22 cellular contexts compared by ENCODE assay signal in genomic region chr4:1417522-1418390, GRCh38. TPM values are rescaled to one million over a fixed set of nuclear protein-coding genes. Genes with fewer than 3 reads are reported as not detected.
A peak's percentile ranks its signal among the peaks of the same experiment; 100 is the strongest.
DNase-seq lines count a peak whose midpoint lies in the region; ATAC-seq and TF ChIP-seq lines count a peak whose summit lies in the region.
"Had no signal": no experiment of that assay in that cellular context is flagged by ENCODE, and none has a peak within 500 bp of the region (broad histone marks: within the 10 kb centered on the region; RNA-seq: fewer than 3 reads in every experiment).

No MANE protein-coding gene starts in this region.

- no peak overlapping the region for H3K27ac Mint-ChIP-seq in endodermal cell
- no peak overlapping the region for H3K27ac Mint-ChIP-seq in immature natural killer cell
- H3K27ac Mint-ChIP-seq: activated naive CD4-positive, alpha-beta T cell treated with anti-CD3 and anti-CD28 coated beads for 36 hours had no signal

- no peaks in the 10 kb centered on the region for H3K36me3 Mint-ChIP-seq in endodermal cell (ENCODE audit: low read depth)
- no peaks in the 10 kb centered on the region for H3K36me3 Mint-ChIP-seq in immature natural killer cell

- H3K4me1 ChIP-seq in endodermal cell (ENCODE audit: control insufficient read depth, insufficient read depth, low read length) (no peaks in the 10 kb centered on the region), sigmoid colon (peaks cover 0 to 7% (median 3%) of the 10 kb centered on the region in 4 donors)

- H3K27me3 ChIP-seq in endodermal cell (ENCODE audit: control insufficient read depth, insufficient read depth, low read length, poor library complexity, severe bottlenecking): peaks cover 25% of the 10 kb centered on the region
- peaks cover 21 to 94% (median 46%) of the 10 kb centered on the region in 3 donors for H3K27me3 ChIP-seq in sigmoid colon

- TF ChIP-seq CTCF in endodermal cell (conservative IDR thresholded peaks at IDR 0.05) (peak; percentile 39), sigmoid colon (IDR thresholded peaks at IDR 0.05) (no peak)

- H3K27ac ChIP-seq in endodermal cell (ENCODE audit: low read depth, low read length): no peak overlapping the region
- H3K27ac ChIP-seq in sigmoid colon: no peak overlapping the region
- H3K27ac ChIP-seq: esophagus muscularis mucosa, neutrophil had no signal

- intact Hi-C loops in Right ventricle myocardium superior (cut with DNase I) (no loop called here), left ventricle myocardium superior (cut with micrococcal nuclease) (no loop called here), sigmoid colon (cut with DNase I) (no loop called here)

- TF ChIP-seq POLR2A in sigmoid colon (IDR thresholded peaks at IDR 0.05): no peak

- no peak overlapping the region for H3K9ac ChIP-seq in endodermal cell (ENCODE audit: extremely low read depth, low read length, poor library complexity, severe bottlenecking)

- no peaks in the 10 kb centered on the region for H3K36me3 ChIP-seq in endodermal cell (ENCODE audit: control insufficient read depth, insufficient read depth, low read length)
- no peaks in the 10 kb centered on the region for H3K36me3 ChIP-seq in sigmoid colon
- H3K36me3 ChIP-seq: esophagus muscularis mucosa, neutrophil had no signal

- no peak for TF ChIP-seq EP300 in sigmoid colon (IDR thresholded peaks at IDR 0.05)

- H3K27me3 Mint-ChIP-seq in endodermal cell (ENCODE audit: insufficient read depth) (peaks cover 30% of the 10 kb centered on the region), immature natural killer cell (ENCODE audit: low read depth in 3 of 3) (peaks cover 6 to 15% (median 6%) of the 10 kb centered on the region in 3 donors)

- WGBS in endodermal cell (ENCODE audit: insufficient coverage in 1 of 2, insufficient read length in 1 of 2), 2 experiments: 89 to 91% methylated on average over 29 to 33 of the region's 33 CpGs
- 75 to 79% methylated on average over 33 of the region's 33 CpGs for WGBS in sigmoid colon, 2 donors

- H3K9me3 Mint-ChIP-seq in endodermal cell (no peaks in the 10 kb centered on the region), immature natural killer cell (peaks cover 0 to 2% (median 0%) of the 10 kb centered on the region in 6 donors)
- H3K9me3 Mint-ChIP-seq: activated naive CD4-positive, alpha-beta T cell treated with anti-CD3 and anti-CD28 coated beads for 36 hours had no signal

- DNase-seq in Right ventricle myocardium superior: peak; percentile 20
- no peak for DNase-seq in left ventricle myocardium superior
- DNase-seq in NCI-H526 (lab: John Stamatoyannopoulos, UW): peak; percentile 38 to 66
- DNase-seq in endodermal cell: peak; percentile 53
- DNase-seq in sigmoid colon: peak; percentile 57
- DNase-seq in midbrain (lab: John Stamatoyannopoulos, UW): no peak
- DNase-seq in immature natural killer cell: no peak
- DNase-seq: activated naive CD4-positive, alpha-beta T cell treated with anti-CD3 and anti-CD28 coated beads for 36 hours; cortex of kidney; NCI-H2029; NCI-H524; stimulated activated CD4-positive, alpha-beta T cell treated with anti-CD3 and anti-CD28 coated beads, Interleukin-2, amount 100 ng/mL, for 48 hours; stimulated activated CD8-positive, alpha-beta memory T cell treated with anti-CD3 and anti-CD28 coated beads, Interleukin-4, amount 100 ng/mL, for 48 hours had no signal

- H3K9me3 ChIP-seq in endodermal cell (ENCODE audit: control insufficient read depth, low read length) (no peaks in the 10 kb centered on the region), sigmoid colon (no peaks in the 10 kb centered on the region)
- H3K9me3 ChIP-seq: esophagus muscularis mucosa, neutrophil had no signal

- H3K4me3 ChIP-seq in endodermal cell (ENCODE audit: low read length) (no peak overlapping the region), sigmoid colon (no peak overlapping the region)
- H3K4me3 ChIP-seq: esophagus muscularis mucosa, GM12878 had no signal

- H3K4me3 Mint-ChIP-seq in endodermal cell: no peak overlapping the region
- H3K4me3 Mint-ChIP-seq in immature natural killer cell: no peak overlapping the region
- H3K4me3 Mint-ChIP-seq: activated naive CD4-positive, alpha-beta T cell treated with anti-CD3 and anti-CD28 coated beads for 36 hours had no signal

- ATAC-seq in Right ventricle myocardium superior (ENCODE audit: poor library complexity) (no peak), left ventricle myocardium superior (no peak), esophagus mucosa (no peak)
- ATAC-seq: GM12878 had no signal

- H3K4me1 Mint-ChIP-seq in endodermal cell (peaks cover 7% of the 10 kb centered on the region), immature natural killer cell (peaks cover 0 to 4% of the 10 kb centered on the region in 2 donors)

RNA-seq across cellular contexts. Expression of gene NKX1-1, which starts 11.5 kb away (rescaled TPM):
- not detected for total RNA-seq in Right ventricle myocardium superior
- not detected for total RNA-seq in left ventricle myocardium superior
- total RNA-seq in endodermal cell: not detected
- 0.18 TPM for polyA plus RNA-seq in endodermal cell (2013, experiment 1 of 2)
- polyA plus RNA-seq in endodermal cell (2013, experiment 2 of 2): not detected
- total RNA-seq in sigmoid colon: not detected
- polyA plus RNA-seq in sigmoid colon: not detected
- not detected for polyA plus RNA-seq in immature natural killer cell
- total RNA-seq in esophagus mucosa: not detected
- total RNA-seq: activated naive CD4-positive, alpha-beta T cell treated with anti-CD3 and anti-CD28 coated beads for 36 hours; esophagus muscularis mucosa; glomerular endothelial cell; GM12878; M059J; RPMI7951; T-helper 1 cell treated with Interleukin-12 subunit alpha and Interleukin-12 subunit beta and Interleukin-4 antibody, amounts not matched to agents 30 ng/mL and 1 ng/mL, for 36 hours; temporal lobe had no signal
- polyA plus RNA-seq: GM12878 had no signal

Comparison
In these comparisons a context has a peak if more than half of its experiments do, and no peak if none do; other contexts are left out.
1. DNase-seq: peak in Right ventricle myocardium superior (single experiment), NCI-H526 (2 of 2), endodermal cell (single experiment) and sigmoid colon (single experiment); none in left ventricle myocardium superior (single experiment), midbrain (single experiment) and immature natural killer cell (0 of 3).